In the genomic region with DNA sequence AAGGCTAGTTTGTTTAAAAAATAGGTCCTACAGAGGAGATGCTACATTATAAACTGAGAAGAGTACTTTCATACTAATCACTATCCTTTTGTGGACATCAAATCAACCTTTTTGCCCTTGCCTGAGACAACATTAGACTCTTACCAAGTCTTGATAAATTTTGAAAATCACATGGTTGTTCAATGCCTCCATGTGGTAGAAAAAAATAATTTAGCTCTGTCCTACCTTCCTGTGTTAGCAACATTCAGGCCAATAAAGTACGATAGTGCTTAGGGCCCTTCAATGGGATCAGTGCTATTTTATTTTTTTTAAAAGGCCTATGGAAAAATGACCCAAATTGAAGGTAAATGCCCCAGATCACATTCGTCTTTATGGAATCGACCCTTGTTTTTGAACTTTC, we compare ENCODE assay signal across 1 cellular context.
TF ChIP-seq lines count a peak whose summit lies in the region.

No MANE protein-coding gene starts in this region.

TF ChIP-seq in K562, 482 proteins besides CTCF, POLR2A, EP300 and RAD21 (continued from another document):
- TF ChIP-seq, protein P1, sequence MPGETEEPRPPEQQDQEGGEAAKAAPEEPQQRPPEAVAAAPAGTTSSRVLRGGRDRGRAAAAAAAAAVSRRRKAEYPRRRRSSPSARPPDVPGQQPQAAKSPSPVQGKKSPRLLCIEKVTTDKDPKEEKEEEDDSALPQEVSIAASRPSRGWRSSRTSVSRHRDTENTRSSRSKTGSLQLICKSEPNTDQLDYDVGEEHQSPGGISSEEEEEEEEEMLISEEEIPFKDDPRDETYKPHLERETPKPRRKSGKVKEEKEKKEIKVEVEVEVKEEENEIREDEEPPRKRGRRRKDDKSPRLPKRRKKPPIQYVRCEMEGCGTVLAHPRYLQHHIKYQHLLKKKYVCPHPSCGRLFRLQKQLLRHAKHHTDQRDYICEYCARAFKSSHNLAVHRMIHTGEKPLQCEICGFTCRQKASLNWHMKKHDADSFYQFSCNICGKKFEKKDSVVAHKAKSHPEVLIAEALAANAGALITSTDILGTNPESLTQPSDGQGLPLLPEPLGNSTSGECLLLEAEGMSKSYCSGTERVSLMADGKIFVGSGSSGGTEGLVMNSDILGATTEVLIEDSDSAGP (CRISPR knock-in tag; IDR thresholded peaks at IDR 0.05), result no peak
- no peak for TF ChIP-seq ZNF197 (CRISPR knock-in tag; IDR thresholded peaks at IDR 0.05; ENCODE audit: low read depth)
- TF ChIP-seq, protein P2, sequence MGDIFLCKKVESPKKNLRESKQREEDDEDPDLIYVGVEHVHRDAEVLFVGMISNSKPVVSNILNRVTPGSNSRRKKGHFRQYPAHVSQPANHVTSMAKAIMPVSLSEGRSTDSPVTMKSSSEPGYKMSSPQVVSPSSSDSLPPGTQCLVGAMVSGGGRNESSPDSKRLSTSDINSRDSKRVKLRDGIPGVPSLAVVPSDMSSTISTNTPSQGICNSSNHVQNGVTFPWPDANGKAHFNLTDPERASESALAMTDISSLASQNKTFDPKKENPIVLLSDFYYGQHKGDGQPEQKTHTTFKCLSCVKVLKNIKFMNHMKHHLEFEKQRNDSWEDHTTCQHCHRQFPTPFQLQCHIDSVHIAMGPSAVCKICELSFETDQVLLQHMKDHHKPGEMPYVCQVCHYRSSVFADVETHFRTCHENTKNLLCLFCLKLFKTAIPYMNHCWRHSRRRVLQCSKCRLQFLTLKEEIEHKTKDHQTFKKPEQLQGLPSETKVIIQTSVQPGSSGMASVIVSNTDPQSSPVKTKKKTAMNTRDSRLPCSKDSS (IDR thresholded peaks at IDR 0.05; ENCODE audit: low read depth, partially characterized antibody), result no peak
- TF ChIP-seq MEIS2 (IDR thresholded peaks at IDR 0.05; ENCODE audit: partially characterized antibody), result no peak
- no peak for TF ChIP-seq ARNT (IDR thresholded peaks at IDR 0.05)
- TF ChIP-seq TGIF2 (CRISPR knock-in tag; IDR thresholded peaks at IDR 0.05), result no peak
- TF ChIP-seq ETV1 (tag; conservative IDR thresholded peaks at IDR 0.05; ENCODE audit: low read depth), result no peak
TF ChIP-seq in K562: peak in this region for 0.
